In the genomic region with DNA sequence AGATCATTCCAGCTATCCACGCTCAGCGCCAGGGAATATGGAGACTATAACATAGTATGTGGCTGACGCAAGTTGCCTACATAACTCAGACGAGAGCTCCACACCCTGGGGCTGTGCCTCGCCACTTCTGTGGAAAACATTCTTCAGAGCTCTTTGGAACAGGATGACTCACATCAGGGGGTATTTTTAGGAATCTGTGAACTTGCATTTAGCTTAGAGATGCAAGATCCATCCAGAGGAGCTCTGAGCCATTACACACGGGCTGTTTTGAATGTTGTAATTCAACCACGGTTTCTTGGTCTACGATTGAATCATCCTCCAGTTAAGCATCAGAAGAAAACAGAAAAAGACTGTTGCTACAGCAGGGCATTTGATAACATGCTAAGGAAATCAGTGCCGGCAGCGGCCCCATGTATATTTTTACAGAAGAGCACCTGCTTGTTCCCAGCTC, we compare ENCODE assay signal across 9 cellular contexts.
DNase-seq lines count a peak whose midpoint lies in the region; ATAC-seq and TF ChIP-seq lines count a peak whose summit lies in the region.
"Had no signal": no experiment of that assay in that cellular context is flagged by ENCODE, and none has a peak within 500 bp of the region (broad histone marks: within the 10 kb centered on the region; RNA-seq: fewer than 3 reads in every experiment).

No MANE protein-coding gene starts in this region.

- no peaks in the 10 kb centered on the region for H3K9me3 ChIP-seq in right atrium auricular region
- no peaks in the 10 kb centered on the region for H3K9me3 ChIP-seq in MM.1S (replicated peaks; ENCODE audit: insufficient read depth, low read length)
- H3K9me3 ChIP-seq in neural progenitor cell (ENCODE audit: low read depth) = no peaks in the 10 kb centered on the region

- H3K4me2 ChIP-seq in MM.1S (ENCODE audit: low read depth, low read length) = no peak overlapping the region
- H3K4me2 ChIP-seq in neural progenitor cell = no peak overlapping the region

- H4K20me1 ChIP-seq in MM.1S (ENCODE audit: insufficient read depth, low read length) (no peaks in the 10 kb centered on the region), neural progenitor cell (ENCODE audit: low read depth) (no peaks in the 10 kb centered on the region)

- no peak overlapping the region for H3K4me3 Mint-ChIP-seq in neural progenitor cell
- H3K4me3 Mint-ChIP-seq: B cell had no signal

- peaks cover 0 to 24% of the 10 kb centered on the region in 2 donors for H3K4me1 ChIP-seq in right atrium auricular region
- no peaks in the 10 kb centered on the region for H3K4me1 ChIP-seq in MM.1S (ENCODE audit: low read length)
- H3K4me1 ChIP-seq in neural progenitor cell = peaks cover 5% of the 10 kb centered on the region

- DNase-seq in NK-92 treated with Interleukin-12 subunit alpha and Interleukin-12 subunit beta, amount 100 ng/mL, for 24 hours (lab: John Stamatoyannopoulos, UW) = peak; percentile 2
- no peak for DNase-seq in NK-92 (lab: John Stamatoyannopoulos, UW; ENCODE audit: unreplicated experiment)
- peak; percentile 19 for DNase-seq in activated naive CD4-positive, alpha-beta T cell treated with anti-CD3 and anti-CD28 coated beads, Interleukin-2, amount 50 U/mL, for 16 hours
- peak; percentile 88 for DNase-seq in right atrium auricular region (ENCODE audit: low spot score)
- DNase-seq in stimulated activated CD4-positive, alpha-beta T cell treated with anti-CD3 and anti-CD28 coated beads, Interleukin-2, amount 100 ng/mL, for 4 hours (ENCODE audit: low read depth) = peak; percentile 16
- DNase-seq in MM.1S = no peak
- no peak for DNase-seq in neural progenitor cell (ENCODE audit: low spot score)

- H3K36me3 ChIP-seq in right atrium auricular region (no peaks in the 10 kb centered on the region), MM.1S (replicated peaks; ENCODE audit: insufficient read depth, low read length) (no peaks in the 10 kb centered on the region), neural progenitor cell (no peaks in the 10 kb centered on the region)

- no peak overlapping the region for H3K4me3 ChIP-seq in right atrium auricular region
- no peak overlapping the region for H3K4me3 ChIP-seq in MM.1S (ENCODE audit: low read length)
- no peak overlapping the region for H3K4me3 ChIP-seq in neural progenitor cell

- peaks cover 3% of the 10 kb centered on the region for H3K9me3 Mint-ChIP-seq in neural progenitor cell

- no peaks in the 10 kb centered on the region for H3K9me2 ChIP-seq in MM.1S (replicated peaks; ENCODE audit: insufficient read depth, low read length)

- no peaks in the 10 kb centered on the region for H3K79me2 ChIP-seq in MM.1S (ENCODE audit: low read length)
- H3K79me2 ChIP-seq in neural progenitor cell (ENCODE audit: low read depth) = no peaks in the 10 kb centered on the region

- H3F3A ChIP-seq in MM.1S (ENCODE audit: insufficient read depth, low read length) (no peaks in the 10 kb centered on the region), neural progenitor cell (ENCODE audit: low read depth) (no peaks in the 10 kb centered on the region)

- H2AFZ ChIP-seq in MM.1S (ENCODE audit: low read length) (no peak overlapping the region), neural progenitor cell (replicated peaks) (no peak overlapping the region)

- no peaks in the 10 kb centered on the region for H3K27me3 Mint-ChIP-seq in neural progenitor cell (ENCODE audit: insufficient read depth, low read depth)

- peaks cover 27% of the 10 kb centered on the region for H3K4me1 Mint-ChIP-seq in neural progenitor cell
- H3K4me1 Mint-ChIP-seq: B cell had no signal

- no peaks in the 10 kb centered on the region for H3K36me3 Mint-ChIP-seq in neural progenitor cell

- no peak for ATAC-seq in GM18511 (IDR thresholded peaks at IDR 0.05; ENCODE audit: unreplicated experiment)

- H3K9ac ChIP-seq in MM.1S (ENCODE audit: low read length) = no peak overlapping the region
- no peak overlapping the region for H3K9ac ChIP-seq in neural progenitor cell

- H3K27ac ChIP-seq in right atrium auricular region = peak overlapping the region; percentile 51 to 85
- H3K27ac ChIP-seq in MM.1S (ENCODE audit: low read length) = no peak overlapping the region
- no peak overlapping the region for H3K27ac ChIP-seq in neural progenitor cell

- H3K27ac Mint-ChIP-seq in neural progenitor cell = no peak overlapping the region
- H3K27ac Mint-ChIP-seq: B cell had no signal

- TF ChIP-seq CTCF in right atrium auricular region (IDR thresholded peaks at IDR 0.05) (no peak), MM.1S (IDR thresholded peaks at IDR 0.05; ENCODE audit: low read length) (no peak), neural progenitor cell (IDR thresholded peaks at IDR 0.05) (no peak)

- no peaks in the 10 kb centered on the region for H3K27me3 ChIP-seq in right atrium auricular region
- no peaks in the 10 kb centered on the region for H3K27me3 ChIP-seq in MM.1S (replicated peaks; ENCODE audit: insufficient read depth, low read length)
- H3K27me3 ChIP-seq in neural progenitor cell = no peaks in the 10 kb centered on the region

Comparison
In these comparisons a context has a peak if more than half of its experiments do, and no peak if none do; other contexts are left out.
1. DNase-seq: peak in NK-92 treated with Interleukin-12 subunit alpha and Interleukin-12 subunit beta, amount 100 ng/mL, for 24 hours (single experiment), activated naive CD4-positive, alpha-beta T cell treated with anti-CD3 and anti-CD28 coated beads, Interleukin-2, amount 50 U/mL, for 16 hours (single experiment), right atrium auricular region (single experiment) and stimulated activated CD4-positive, alpha-beta T cell treated with anti-CD3 and anti-CD28 coated beads, Interleukin-2, amount 100 ng/mL, for 4 hours (single experiment); none in NK-92 (single experiment), MM.1S (single experiment) and neural progenitor cell (single experiment).
2. H3K27ac ChIP-seq: peak in right atrium auricular region (2 of 2); none in MM.1S (single experiment) and neural progenitor cell (single experiment).